ENCODE assay signal across 7 cellular contexts in the genomic region with DNA sequence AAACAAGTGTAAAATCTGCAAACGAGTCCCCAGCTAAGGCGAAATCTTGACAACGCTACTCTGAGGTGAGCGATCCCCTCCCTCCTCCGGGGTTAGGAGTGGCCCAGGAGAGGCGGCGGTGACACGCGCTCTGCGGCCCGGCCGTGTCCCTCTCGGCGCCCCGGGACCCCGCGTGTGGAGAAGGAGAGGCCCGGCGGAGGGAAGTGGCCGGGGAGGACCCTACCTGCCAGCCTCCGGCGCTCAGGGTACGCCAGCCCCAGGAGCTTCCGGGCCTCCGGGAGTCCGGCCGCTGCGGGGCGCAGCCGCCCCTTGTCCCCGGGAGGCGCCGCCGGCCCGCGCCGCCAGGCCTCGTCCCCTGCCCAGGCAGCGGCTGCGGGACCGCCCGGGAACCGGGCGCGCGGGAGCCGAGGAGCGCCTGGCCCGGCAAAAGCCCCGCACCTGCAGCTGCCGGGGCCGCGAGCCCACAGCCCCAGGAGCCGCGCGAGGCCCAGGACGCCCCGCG. TPM values are rescaled to one million over a fixed set of nuclear protein-coding genes. Genes with fewer than 3 reads are reported as not detected.
A peak's percentile ranks its signal among the peaks of the same experiment; 100 is the strongest.
DNase-seq lines count a peak whose midpoint lies in the region; ATAC-seq and TF ChIP-seq lines count a peak whose summit lies in the region.

No MANE protein-coding gene starts in this region.

- H3K9me3 Mint-ChIP-seq in activated CD8-positive, alpha-beta T cell treated with anti-CD3 and anti-CD28 coated beads, Interleukin-2, amount 10 ng/mL, durations not matched to agents 7 days and 5 days (ENCODE audit: insufficient read depth): no peaks in the 10 kb centered on the region
- no peaks in the 10 kb centered on the region for H3K9me3 Mint-ChIP-seq in endothelial cell (ENCODE audit: unreplicated experiment)

- TF ChIP-seq CTCF in GM13976 (IDR thresholded peaks at IDR 0.05; ENCODE audit: borderline replicate concordance, control extremely low read depth, extremely low read depth, insufficient read depth, missing control alignments) (peak; percentile 47), endothelial cell (IDR thresholded peaks at IDR 0.05; ENCODE audit: unreplicated experiment) (no peak)

- H3K27me3 Mint-ChIP-seq in activated CD8-positive, alpha-beta T cell treated with anti-CD3 and anti-CD28 coated beads, Interleukin-2, amount 10 ng/mL, durations not matched to agents 7 days and 5 days (ENCODE audit: low read depth): no peaks in the 10 kb centered on the region
- H3K27me3 Mint-ChIP-seq in endothelial cell (ENCODE audit: unreplicated experiment): peaks cover 4% of the 10 kb centered on the region

- CTCF ChIA-PET in activated CD8-positive, alpha-beta T cell treated with anti-CD3 and anti-CD28 coated beads, Interleukin-2, amount 10 ng/mL, durations not matched to agents 7 days and 5 days (lab: Charles Lee): interaction anchor here (0.6 to 2.2 kb wide), 8 partner anchors 13 to 216 kb away, joined by 3 to 10 read pairs (median 4); a partner anchor contains a TSS

- ATAC-seq in activated CD8-positive, alpha-beta T cell treated with anti-CD3 and anti-CD28 coated beads, Interleukin-2, amount 10 ng/mL, durations not matched to agents 7 days and 5 days: peak; percentile 40
- ATAC-seq in stimulated activated naive CD8-positive, alpha-beta T cell treated with anti-CD3 and anti-CD28 coated beads, Interleukin-15, Interleukin-2, amounts not matched to agents 100 U/mL and 50 U/mL, for 24 hours: peak; percentile 7

- peaks cover 44% of the 10 kb centered on the region for H3K4me1 Mint-ChIP-seq in activated CD8-positive, alpha-beta T cell treated with anti-CD3 and anti-CD28 coated beads, Interleukin-2, amount 10 ng/mL, durations not matched to agents 7 days and 5 days (ENCODE audit: low read depth)
- H3K4me1 Mint-ChIP-seq in endothelial cell (ENCODE audit: unreplicated experiment): peaks cover 22% of the 10 kb centered on the region

- peak overlapping the region; percentile 94 for H3K27ac Mint-ChIP-seq in activated CD8-positive, alpha-beta T cell treated with anti-CD3 and anti-CD28 coated beads, Interleukin-2, amount 10 ng/mL, durations not matched to agents 7 days and 5 days
- H3K27ac Mint-ChIP-seq in endothelial cell (ENCODE audit: unreplicated experiment): peak overlapping the region; percentile 24

- H3K36me3 ChIP-seq in H7 (replicated peaks; ENCODE audit: control insufficient read depth, insufficient read depth, low read length): no peaks in the 10 kb centered on the region

- peak overlapping the region; percentile 75 for H3K4me3 ChIP-seq in H7 (ENCODE audit: insufficient read depth, low read depth, low read length)

- H3K4me3 Mint-ChIP-seq in activated CD8-positive, alpha-beta T cell treated with anti-CD3 and anti-CD28 coated beads, Interleukin-2, amount 10 ng/mL, durations not matched to agents 7 days and 5 days: peak overlapping the region; percentile 91
- peak overlapping the region; percentile 95 for H3K4me3 Mint-ChIP-seq in endothelial cell (ENCODE audit: unreplicated experiment)

- DNase-seq in GM13976 (ENCODE audit: low spot score) (peak; percentile 76), H7 (peak; percentile 80), LoVo (ENCODE audit: low spot score) (peak; percentile 24), endothelial cell (ENCODE audit: low spot score) (peak; percentile 40), midbrain (lab: John Stamatoyannopoulos, UW) (peak; percentile 29)
- peak; percentile 49 for DNase-seq in activated CD8-positive, alpha-beta T cell treated with anti-CD3 and anti-CD28 coated beads, Interleukin-2, amount 10 ng/mL, durations not matched to agents 7 days and 5 days
- peak; percentile 60 for DNase-seq in stimulated activated naive CD8-positive, alpha-beta T cell treated with anti-CD3 and anti-CD28 coated beads, Interleukin-15, Interleukin-2, amounts not matched to agents 100 U/mL and 50 U/mL, for 24 hours

- peaks cover 8% of the 10 kb centered on the region for H3K36me3 Mint-ChIP-seq in activated CD8-positive, alpha-beta T cell treated with anti-CD3 and anti-CD28 coated beads, Interleukin-2, amount 10 ng/mL, durations not matched to agents 7 days and 5 days (ENCODE audit: low read depth)
- peaks cover 3% of the 10 kb centered on the region for H3K36me3 Mint-ChIP-seq in endothelial cell (ENCODE audit: low read depth, unreplicated experiment)

- POLR2A ChIA-PET in activated CD8-positive, alpha-beta T cell treated with anti-CD3 and anti-CD28 coated beads, Interleukin-2, amount 10 ng/mL, durations not matched to agents 7 days and 5 days (lab: Charles Lee): interaction anchor here (0.8 to 3.2 kb wide), 6 partner anchors 9 to 303 kb away, joined by 3 to 22 read pairs (median 4); a partner anchor contains a TSS

- in situ Hi-C loops in GM13976 (cut with MboI; ENCODE audit: low sequenced_read_pairs, unreplicated experiment): no loop called here

- H3K27me3 ChIP-seq in H7 (ENCODE audit: control insufficient read depth, insufficient read depth, low read length): no peaks in the 10 kb centered on the region

RNA-seq across cellular contexts. Expression of a gene that starts 0.5 kb away (rescaled TPM):
- total RNA-seq in H7 (2014; rRNA removed; shearing (Covaris generic)): 18.0 and 19.8 TPM in 2 replicates
- 10 to 100 TPM; 32.4 to 39.9 TPM for total RNA-seq in activated CD8-positive, alpha-beta T cell treated with anti-CD3 and anti-CD28 coated beads, Interleukin-2, amount 10 ng/mL, durations not matched to agents 7 days and 5 days
- 18.3 TPM for total RNA-seq in endothelial cell (ENCODE audit: unreplicated experiment)

RNA-seq across cellular contexts. Expression of a gene that starts 49.8 kb away (rescaled TPM):
- 72.5 and 78.1 TPM in 2 replicates for total RNA-seq in H7 (2014; rRNA removed; shearing (Covaris generic))
- 10 to 100 TPM; 46.8 to 49.7 TPM for total RNA-seq in activated CD8-positive, alpha-beta T cell treated with anti-CD3 and anti-CD28 coated beads, Interleukin-2, amount 10 ng/mL, durations not matched to agents 7 days and 5 days
- 53.5 TPM for total RNA-seq in endothelial cell (ENCODE audit: unreplicated experiment)

Comparison
In these comparisons a context has a peak if more than half of its experiments do, and no peak if none do; other contexts are left out.
1. Peak in every context shown above with its lines: DNase-seq, ATAC-seq and H3K4me3 ChIP-seq.
2. DNase-seq: peak in every context shown above with its lines; median percentile 80 in H7; 76 in GM13976; 60 in stimulated activated naive CD8-positive, alpha-beta T cell treated with anti-CD3 and anti-CD28 coated beads, Interleukin-15, Interleukin-2, amounts not matched to agents 100 U/mL and 50 U/mL, for 24 hours; 49 in activated CD8-positive, alpha-beta T cell treated with anti-CD3 and anti-CD28 coated beads, Interleukin-2, amount 10 ng/mL, durations not matched to agents 7 days and 5 days; 40 in endothelial cell; 29 in midbrain; 24 in LoVo.